In the genomic region with DNA sequence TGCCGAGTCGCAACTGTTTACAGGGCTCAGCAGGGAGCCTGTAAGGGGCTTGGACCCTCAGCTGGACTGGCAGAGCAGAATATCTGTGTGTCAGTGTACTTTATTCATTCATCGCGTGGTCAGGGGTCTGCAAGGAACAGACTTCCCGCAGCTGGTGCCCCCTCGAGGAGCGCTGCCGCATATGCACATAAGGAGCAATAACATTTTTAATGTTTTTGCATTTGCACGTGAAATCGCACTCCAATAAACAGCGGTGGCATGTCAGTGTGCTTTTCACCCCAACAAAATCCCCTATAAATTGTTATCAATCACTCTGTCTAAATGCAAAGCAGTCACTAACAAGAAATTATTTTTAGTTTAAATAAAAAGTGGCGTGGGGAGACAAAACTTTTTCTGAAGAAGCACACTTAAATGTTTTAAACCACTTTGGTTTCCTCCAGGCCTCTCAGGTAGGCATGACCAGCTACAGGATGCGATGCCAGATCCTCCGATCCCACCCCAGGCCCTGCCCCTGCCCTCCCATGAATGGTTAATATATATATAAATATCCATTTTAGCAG, we compare ENCODE assay signal across 8 cellular contexts. TPM values are rescaled to one million over a fixed set of nuclear protein-coding genes. Genes with fewer than 3 reads are reported as not detected.
A peak's percentile ranks its signal among the peaks of the same experiment; 100 is the strongest.
DNase-seq lines count a peak whose midpoint lies in the region; ATAC-seq and TF ChIP-seq lines count a peak whose summit lies in the region.

No MANE protein-coding gene starts in this region.

- H3K36me3 Mint-ChIP-seq in WTC11, result no peaks in the 10 kb centered on the region

- H3K4me1 ChIP-seq in BE2C (no peaks in the 10 kb centered on the region), KMS-11 (ENCODE audit: low read depth, poor library complexity, severe bottlenecking) (peaks cover 71% of the 10 kb centered on the region), neuron (ENCODE audit: insufficient read depth, low read length) (peaks cover 6% of the 10 kb centered on the region)

- peak overlapping the region; percentile 82 for H3K27ac ChIP-seq in KMS-11

- DNase-seq in BE2C, result peak; percentile 61
- DNase-seq in WTC11 (ENCODE audit: low spot score), result peak; percentile 44
- DNase-seq in fibroblast of peridontal ligament (ENCODE audit: extremely low read depth), result peak; percentile 33

- H3K27ac Mint-ChIP-seq in WTC11, result no peak overlapping the region

- peak overlapping the region; percentile 90 for H2AFZ ChIP-seq in KMS-11 (ENCODE audit: low read depth)
- no peak overlapping the region for H2AFZ ChIP-seq in neuron (ENCODE audit: low read depth, low read length)

- no peaks in the 10 kb centered on the region for H4K20me1 ChIP-seq in KMS-11 (ENCODE audit: insufficient read depth)

- POLR2A ChIA-PET in WTC11 (lab: Charles Lee), result no interaction called here

- H3K36me3 ChIP-seq in BE2C (no peaks in the 10 kb centered on the region), KMS-11 (ENCODE audit: insufficient read depth) (no peaks in the 10 kb centered on the region), neuron (ENCODE audit: insufficient read depth, low read length) (no peaks in the 10 kb centered on the region)

- H3K9ac ChIP-seq in KMS-11, result peak overlapping the region; percentile 68

- CTCF ChIA-PET in WTC11 (lab: Charles Lee), result interaction anchor here (1.0 to 6.4 kb wide), 6 partner anchors 16 to 285 kb away, joined by 3 to 47 read pairs (median 4); partner anchors contain the start of gene FMO4

- H3K4me3 ChIP-seq in BE2C (ENCODE audit: low read depth, low read length), result peak overlapping the region; percentile 55
- peak overlapping the region; percentile 87 for H3K4me3 ChIP-seq in KMS-11 (IDR thresholded peaks at IDR 0.05; ENCODE audit: insufficient read depth, low read depth, low read length)
- peak overlapping the region; percentile 5 for H3K4me3 ChIP-seq in neuron (ENCODE audit: low read length)

- peak overlapping the region; percentile 71 for H3K4me3 Mint-ChIP-seq in WTC11

- peaks cover 52% of the 10 kb centered on the region for H3K4me1 Mint-ChIP-seq in WTC11

- H3K79me2 ChIP-seq in KMS-11 (ENCODE audit: insufficient read depth, low read depth), result no peaks in the 10 kb centered on the region

- ATAC-seq in GM18907 (IDR thresholded peaks at IDR 0.05; ENCODE audit: unreplicated experiment) (peak; percentile 33), WTC11 (peak; percentile 49), HG03378 (IDR thresholded peaks at IDR 0.05; ENCODE audit: unreplicated experiment) (no peak), HG03025 (IDR thresholded peaks at IDR 0.05; ENCODE audit: low FRiP score, unreplicated experiment) (no peak)

- H3K9me3 ChIP-seq in BE2C (no peaks in the 10 kb centered on the region; the same call in 1 of the 2 replicates), neuron (ENCODE audit: low read length) (no peaks in the 10 kb centered on the region)

- no peaks in the 10 kb centered on the region for H3K9me3 Mint-ChIP-seq in WTC11

- TF ChIP-seq CTCF in BE2C (IDR thresholded peaks at IDR 0.05; ENCODE audit: low read depth, low read length), result peak; percentile 60
- TF ChIP-seq CTCF in KMS-11 (conservative IDR thresholded peaks at IDR 0.05; ENCODE audit: low read depth, low read length), result peak; percentile 77
- TF ChIP-seq CTCF in WTC11 (IDR thresholded peaks at IDR 0.05), result peak; percentile 44

- peak overlapping the region; percentile 77 for H3K4me2 ChIP-seq in KMS-11

- peaks cover 8% of the 10 kb centered on the region; the same call in 1 of the 2 replicates for H3K27me3 ChIP-seq in BE2C
- H3K27me3 ChIP-seq in KMS-11 (ENCODE audit: insufficient read depth, low read depth), result no peaks in the 10 kb centered on the region
- peaks cover 16% of the 10 kb centered on the region for H3K27me3 ChIP-seq in neuron (ENCODE audit: insufficient read depth, low read length)

- H3K27me3 Mint-ChIP-seq in WTC11 (ENCODE audit: low read depth), result peaks cover 25% of the 10 kb centered on the region

TF ChIP-seq in WTC11, 78 proteins besides CTCF, POLR2A, EP300 and RAD21:
- TF ChIP-seq GRHL2 (CRISPR knock-in tag; IDR thresholded peaks at IDR 0.05; ENCODE audit: insufficient replicate concordance, severe bottlenecking) (no peak), FOXJ3 (CRISPR knock-in tag; IDR thresholded peaks at IDR 0.05; ENCODE audit: borderline replicate concordance) (no peak), ZNF263 (CRISPR knock-in tag; IDR thresholded peaks at IDR 0.05; ENCODE audit: low read depth) (no peak), CREM (CRISPR knock-in tag; IDR thresholded peaks at IDR 0.05) (no peak), GTF2I (CRISPR knock-in tag; conservative IDR thresholded peaks at IDR 0.05) (no peak), ZNF532 (CRISPR knock-in tag; IDR thresholded peaks at IDR 0.05; ENCODE audit: borderline replicate concordance) (no peak), TEAD1 (CRISPR knock-in tag; IDR thresholded peaks at IDR 0.05) (no peak), ATF1 (CRISPR knock-in tag; IDR thresholded peaks at IDR 0.05) (no peak), IRF1 (CRISPR knock-in tag; IDR thresholded peaks at IDR 0.05) (no peak), GABPB1 (CRISPR knock-in tag; IDR thresholded peaks at IDR 0.05) (no peak), CDX4 (CRISPR knock-in tag; IDR thresholded peaks at IDR 0.05; ENCODE audit: borderline replicate concordance) (no peak), ZNF671 (CRISPR knock-in tag; IDR thresholded peaks at IDR 0.05) (no peak)

RNA-seq across cellular contexts. Expression of gene FMO1, which starts 3.5 kb away (rescaled TPM):
- not detected for polyA plus RNA-seq in BE2C (2012; ENCODE audit: insufficient read depth, insufficient read length, low read depth)
- total RNA-seq in WTC11 (2021), result 0.30 TPM in 1 of 3 replicates, not detected in the others

Comparison
In these comparisons a context has a peak if more than half of its experiments do, and no peak if none do; other contexts are left out.
1. H3K4me3 ChIP-seq: peak in every context shown above with its lines; median percentile 87 in KMS-11; 55 in BE2C; 5 in neuron.
2. ATAC-seq: peak in GM18907 (single experiment) and WTC11 (single experiment); none in HG03378 (single experiment) and HG03025 (single experiment).
3. Peak in every context shown above with its lines, with median percentiles within 50 percentile points of each other: DNase-seq and CTCF ChIP-seq.